Comparison of ENCODE assay signal across 16 cellular contexts in genomic region chr10:14625210-14625621, GRCh38.
DNase-seq lines count a peak whose midpoint lies in the region; ATAC-seq lines count a peak whose summit lies in the region.
"Had no signal": no experiment of that assay in that cellular context is flagged by ENCODE, and none has a peak within 500 bp of the region (broad histone marks: within the 10 kb centered on the region; RNA-seq: fewer than 3 reads in every experiment).

No MANE protein-coding gene starts in this region.

- H2BK5ac ChIP-seq in neuronal stem cell (ENCODE audit: low read length) = no peak overlapping the region

- H3K4me2 ChIP-seq in neuronal stem cell (ENCODE audit: insufficient read depth, low read length, poor library complexity, severe bottlenecking) = no peak overlapping the region

- intact Hi-C loops in activated CD4-positive, alpha-beta memory T cell treated with anti-CD3 and anti-CD28 coated beads for 36 hours (cut with micrococcal nuclease) = no loop called here
- intact Hi-C loops in posterior vena cava (cut with DNase I) = loop anchor here in 1 of 2 donors (5.0 kb wide), 1 partner anchor 413 kb away; no protein-coding TSS in a partner anchor

- H3K18ac ChIP-seq in neuronal stem cell (ENCODE audit: low read length) = peak overlapping the region; percentile 78

- H2BK15ac ChIP-seq in neuronal stem cell (ENCODE audit: low read length) = no peak overlapping the region

- H3K9me3 ChIP-seq in neuronal stem cell (replicated peaks in 1 of 2; ENCODE audit: control insufficient read depth in 2 of 2, insufficient read depth in 1 of 2, low read depth in 1 of 2, low read length in 2 of 2) = no peaks in the 10 kb centered on the region
- H3K9me3 ChIP-seq: esophagus muscularis mucosa had no signal

- H3K4ac ChIP-seq in neuronal stem cell (ENCODE audit: low read length) = no peak overlapping the region

- H4K91ac ChIP-seq in neuronal stem cell (ENCODE audit: low read depth, low read length, poor library complexity) = no peak overlapping the region

- H4K8ac ChIP-seq in neuronal stem cell (ENCODE audit: low read depth, low read length) = no peak overlapping the region

- CTCF ChIA-PET in activated CD4-positive, alpha-beta memory T cell treated with anti-CD3 and anti-CD28 coated beads for 36 hours (lab: Charles Lee) = interaction anchor here (1.1 kb wide), 1 partner anchor 11 kb away, joined by 3 read pairs; no protein-coding TSS in a partner anchor

- peak overlapping the region in 1 of 2 donors; percentile 1 for H3K4me3 ChIP-seq in neuronal stem cell (ENCODE audit: low read length in 2 of 2)
- H3K4me3 ChIP-seq: esophagus muscularis mucosa had no signal

- no peak overlapping the region for H3K23ac ChIP-seq in neuronal stem cell (ENCODE audit: low read depth, low read length, poor library complexity)

- H3K27ac ChIP-seq in caudate nucleus (ENCODE audit: low read depth, low read length) (peak overlapping the region; percentile 17), neuronal stem cell (replicated peaks; ENCODE audit: low read length) (peak overlapping the region; percentile 61)

- ATAC-seq in GM21367 (IDR thresholded peaks at IDR 0.05; ENCODE audit: unreplicated experiment) = no peak
- ATAC-seq: Panc1 had no signal

- peaks cover 4% of the 10 kb centered on the region for H3K4me1 Mint-ChIP-seq in activated CD4-positive, alpha-beta memory T cell treated with anti-CD3 and anti-CD28 coated beads for 36 hours (ENCODE audit: low read depth)

- no peak overlapping the region for H2BK12ac ChIP-seq in neuronal stem cell (ENCODE audit: low read length)

- POLR2A ChIA-PET in activated CD4-positive, alpha-beta memory T cell treated with anti-CD3 and anti-CD28 coated beads for 36 hours (lab: Charles Lee) = interaction anchor here (0.6 kb wide), 2 partner anchors 9 to 20 kb away, joined by 3 to 4 read pairs; no protein-coding TSS in a partner anchor

- H3K4me1 ChIP-seq in neuronal stem cell (ENCODE audit: control insufficient read depth in 2 of 2, insufficient read depth in 1 of 2, low read depth in 1 of 2, low read length in 2 of 2) = peaks cover 7 to 11% of the 10 kb centered on the region in 2 donors

- H2BK120ac ChIP-seq in neuronal stem cell (ENCODE audit: low read depth, low read length) = no peak overlapping the region

- H2AFZ ChIP-seq in neuronal stem cell (ENCODE audit: low read length) = peak overlapping the region; percentile 91

- H3K27me3 Mint-ChIP-seq in activated CD4-positive, alpha-beta memory T cell treated with anti-CD3 and anti-CD28 coated beads for 36 hours = no peaks in the 10 kb centered on the region

- no CpG with 5 or more reads among the region's 7 CpGs for WGBS in neuronal stem cell (ENCODE audit: extremely low coverage in 2 of 2, insufficient read length in 2 of 2, insufficient replicate concordance in 1 of 2), 2 donors

- H3K4me3 Mint-ChIP-seq in activated CD4-positive, alpha-beta memory T cell treated with anti-CD3 and anti-CD28 coated beads for 36 hours = no peak overlapping the region
- H3K4me3 Mint-ChIP-seq: HFFc6 had no signal

- no peak overlapping the region for H3K27ac Mint-ChIP-seq in activated CD4-positive, alpha-beta memory T cell treated with anti-CD3 and anti-CD28 coated beads for 36 hours
- H3K27ac Mint-ChIP-seq: HFFc6 had no signal

- no peak overlapping the region for H3K9ac ChIP-seq in neuronal stem cell (ENCODE audit: low read depth, low read length, poor library complexity)

- H3K36me3 Mint-ChIP-seq in activated CD4-positive, alpha-beta memory T cell treated with anti-CD3 and anti-CD28 coated beads for 36 hours = no peaks in the 10 kb centered on the region

- no peak overlapping the region for H2AK5ac ChIP-seq in neuronal stem cell (ENCODE audit: low read depth, low read length)

- no peaks in the 10 kb centered on the region for H3K27me3 ChIP-seq in neuronal stem cell (ENCODE audit: control insufficient read depth in 3 of 3, insufficient read depth in 3 of 3, low read depth in 1 of 3, low read length in 3 of 3)
- H3K27me3 ChIP-seq: esophagus muscularis mucosa had no signal

- peak; percentile 10 for DNase-seq in COLO668 (lab: John Stamatoyannopoulos, UW; ENCODE audit: unreplicated experiment)
- peak; percentile 91 for DNase-seq in NCI-H146 treated with DMSO at 0.1 percent for 48 hours (lab: John Stamatoyannopoulos, UW; ENCODE audit: unreplicated experiment)
- DNase-seq in caudate nucleus (lab: John Stamatoyannopoulos, UW) = peak in 13 of 61 donors; percentile 6 to 45 (median 12)
- no peak for DNase-seq in neuronal stem cell (ENCODE audit: low spot score)
- no peak for DNase-seq in activated CD4-positive, alpha-beta memory T cell treated with anti-CD3 and anti-CD28 coated beads for 36 hours
- no peak for DNase-seq in HuH-7.5 (ENCODE audit: low spot score)
- no peak for DNase-seq in posterior vena cava (ENCODE audit: low spot score)
- DNase-seq: activated CD4-positive, alpha-beta T cell treated with anti-CD3 and anti-CD28 coated beads, Interleukin-2, amount 50 U/mL, for 48 hours; activated effector memory CD4-positive, alpha-beta T cell treated with anti-CD3 and anti-CD28 coated beads, Interleukin-2, amount 50 U/mL, for 16 hours; HFFc6; mammary epithelial cell; stimulated activated CD4-positive, alpha-beta T cell treated with anti-CD3 and anti-CD28 coated beads, Interleukin-2, amount 100 ng/mL, for 48 hours; stimulated activated naive CD4-positive, alpha-beta T cell had no signal

- no peaks in the 10 kb centered on the region for H3K9me3 Mint-ChIP-seq in activated CD4-positive, alpha-beta memory T cell treated with anti-CD3 and anti-CD28 coated beads for 36 hours
- H3K9me3 Mint-ChIP-seq: HFFc6 had no signal

- H3K14ac ChIP-seq in neuronal stem cell (ENCODE audit: low read length) = no peak overlapping the region

- no peaks in the 10 kb centered on the region for H3K36me3 ChIP-seq in neuronal stem cell (replicated peaks in 1 of 2; ENCODE audit: control insufficient read depth in 2 of 2, insufficient read depth in 2 of 2, low read length in 2 of 2)
- H3K36me3 ChIP-seq: esophagus muscularis mucosa had no signal

- H3K79me1 ChIP-seq in neuronal stem cell (ENCODE audit: low read depth, low read length) = no peaks in the 10 kb centered on the region

Comparison
In these comparisons a context has a peak if more than half of its experiments do, and no peak if none do; other contexts are left out.
1. DNase-seq: peak in COLO668 (single experiment) and NCI-H146 treated with DMSO at 0.1 percent for 48 hours (single experiment); none in neuronal stem cell (single experiment), activated CD4-positive, alpha-beta memory T cell treated with anti-CD3 and anti-CD28 coated beads for 36 hours (single experiment), HuH-7.5 (single experiment) and posterior vena cava (single experiment).